In genomic region chr1:43974443-43975248, GRCh38 we compare ENCODE assay signal across 1 cellular context.
TF ChIP-seq lines count a peak whose summit lies in the region.

Gene ATP6V0B, plus strand, starts transcription at chr1:43974960. Its CDS starts 81 bp downstream, at chr1:43975041.

TF ChIP-seq in HEK293, 187 proteins besides CTCF, POLR2A, EP300 and RAD21 (continued from another document and continues in another):
- TF ChIP-seq ZNF280D (tag by site-specific recombination; IDR thresholded peaks at IDR 0.05) (no peak), SCRT2 (tag by site-specific recombination; IDR thresholded peaks at IDR 0.05) (peak; percentile 79), BCL11A (tag by site-specific recombination; IDR thresholded peaks at IDR 0.05; ENCODE audit: low read depth) (no peak), ZNF174 (tag by site-specific recombination; IDR thresholded peaks at IDR 0.05) (no peak), ZNF169 (tag by site-specific recombination; IDR thresholded peaks at IDR 0.05) (no peak), ZNF664 (tag by site-specific recombination; IDR thresholded peaks at IDR 0.05) (no peak), ZNF138 (tag by site-specific recombination; IDR thresholded peaks at IDR 0.05; ENCODE audit: borderline replicate concordance) (no peak), ZNF18 (tag by site-specific recombination; IDR thresholded peaks at IDR 0.05) (no peak), ZNF426 (tag by site-specific recombination; IDR thresholded peaks at IDR 0.05) (no peak), ZNF560 (tag by site-specific recombination; IDR thresholded peaks at IDR 0.05; ENCODE audit: borderline replicate concordance) (no peak), MZF1 (tag by site-specific recombination; IDR thresholded peaks at IDR 0.05; ENCODE audit: borderline replicate concordance) (no peak), ZNF394 (tag by site-specific recombination; IDR thresholded peaks at IDR 0.05; ENCODE audit: borderline replicate concordance) (0 out of 2 replicates have a peak, but pooled peaks have one; percentile 16), HOXA7 (CRISPR knock-in tag; IDR thresholded peaks at IDR 0.05; ENCODE audit: borderline replicate concordance) (no peak), PRDM4 (tag by site-specific recombination; IDR thresholded peaks at IDR 0.05) (peak; percentile 6; the same call in 1 of the 2 replicates), ZBTB8A (tag by site-specific recombination; IDR thresholded peaks at IDR 0.05) (peak; percentile 93), ZNF549 (tag by site-specific recombination; IDR thresholded peaks at IDR 0.05) (no peak), ZNF398 (tag by site-specific recombination; IDR thresholded peaks at IDR 0.05) (0 out of 2 replicates have a peak, but pooled peaks have one; percentile 20), ZNF133 (tag by site-specific recombination; IDR thresholded peaks at IDR 0.05) (no peak), PRDM6 (tag by site-specific recombination; IDR thresholded peaks at IDR 0.05) (no peak), ZNF16 (tag by site-specific recombination; IDR thresholded peaks at IDR 0.05; ENCODE audit: low read depth) (no peak), ZNF510 (tag by site-specific recombination; IDR thresholded peaks at IDR 0.05; ENCODE audit: insufficient replicate concordance) (no peak), KLF7 (tag by site-specific recombination; IDR thresholded peaks at IDR 0.05; ENCODE audit: borderline replicate concordance) (no peak), ZIC2 (tag by site-specific recombination; IDR thresholded peaks at IDR 0.05) (peak; percentile 80), ZNF121 (tag by site-specific recombination; IDR thresholded peaks at IDR 0.05) (0 out of 2 replicates have a peak, but pooled peaks have one; percentile 8), EGR2 (tag by site-specific recombination; IDR thresholded peaks at IDR 0.05; ENCODE audit: low read depth) (peak; percentile 51; the same call in 1 of the 2 replicates), ZNF645 (tag by site-specific recombination; IDR thresholded peaks at IDR 0.05) (no peak), ZNF10 (tag by site-specific recombination; IDR thresholded peaks at IDR 0.05) (peak; percentile 31; the same call in 1 of the 2 replicates), ZBTB17 (tag by site-specific recombination; IDR thresholded peaks at IDR 0.05) (peak; percentile 99), ZNF274 (IDR thresholded peaks at IDR 0.05; ENCODE audit: low read length) (no peak), ZNF274 (tag by site-specific recombination; IDR thresholded peaks at IDR 0.05; ENCODE audit: borderline replicate concordance) (no peak), ZNF37A (tag by site-specific recombination; IDR thresholded peaks at IDR 0.05) (no peak), ZNF530 (tag by site-specific recombination; IDR thresholded peaks at IDR 0.05; ENCODE audit: low read depth) (no peak), ZNF660 (tag by site-specific recombination; IDR thresholded peaks at IDR 0.05) (no peak; the same call in 1 of the 2 replicates), ZNF2 (tag by site-specific recombination; IDR thresholded peaks at IDR 0.05) (peak; percentile 75), ZNF830 (tag by site-specific recombination; IDR thresholded peaks at IDR 0.05; ENCODE audit: low read depth) (no peak), SP7 (tag by site-specific recombination; IDR thresholded peaks at IDR 0.05) (peak; percentile 66), OVOL3 (tag by site-specific recombination; IDR thresholded peaks at IDR 0.05) (no peak), KLF17 (tag by site-specific recombination; IDR thresholded peaks at IDR 0.05) (no peak), YY2 (tag by site-specific recombination; IDR thresholded peaks at IDR 0.05) (peak; percentile 63), ZNF837 (tag by site-specific recombination; IDR thresholded peaks at IDR 0.05) (no peak), ZNF146 (tag by site-specific recombination; IDR thresholded peaks at IDR 0.05) (no peak), ZNF624 (tag by site-specific recombination; IDR thresholded peaks at IDR 0.05) (no peak), ZNF354C (tag by site-specific recombination; IDR thresholded peaks at IDR 0.05; ENCODE audit: borderline replicate concordance, low read depth) (no peak), ZNF311 (tag by site-specific recombination; IDR thresholded peaks at IDR 0.05; ENCODE audit: borderline replicate concordance) (no peak), ZNF785 (tag by site-specific recombination; IDR thresholded peaks at IDR 0.05) (no peak), INSM2 (tag by site-specific recombination; IDR thresholded peaks at IDR 0.05) (peak; percentile 27; the same call in 1 of the 2 replicates), ZNF175 (tag by site-specific recombination; IDR thresholded peaks at IDR 0.05) (no peak), KLF1 (tag by site-specific recombination; IDR thresholded peaks at IDR 0.05) (peak; percentile 56), ZBTB6 (tag by site-specific recombination; IDR thresholded peaks at IDR 0.05) (peak; percentile 66; the same call in 1 of the 2 replicates), ZNF654 (tag by site-specific recombination; IDR thresholded peaks at IDR 0.05; ENCODE audit: low read depth) (no peak), ZNF777 (tag by site-specific recombination; IDR thresholded peaks at IDR 0.05; ENCODE audit: borderline replicate concordance) (no peak; the same call in 1 of the 2 replicates), ZNF132 (tag by site-specific recombination; IDR thresholded peaks at IDR 0.05; ENCODE audit: borderline replicate concordance) (no peak), GLI2 (tag by site-specific recombination; IDR thresholded peaks at IDR 0.05; ENCODE audit: borderline replicate concordance, low read depth) (no peak), ZNF768 (tag by site-specific recombination; IDR thresholded peaks at IDR 0.05) (no peak), GFI1B (tag by site-specific recombination; IDR thresholded peaks at IDR 0.05) (no peak), ZNF155 (tag by site-specific recombination; IDR thresholded peaks at IDR 0.05) (no peak), ZNF48 (tag by site-specific recombination; IDR thresholded peaks at IDR 0.05) (no peak)
